ENCODE assay signal across 8 cellular contexts in the genomic region with DNA sequence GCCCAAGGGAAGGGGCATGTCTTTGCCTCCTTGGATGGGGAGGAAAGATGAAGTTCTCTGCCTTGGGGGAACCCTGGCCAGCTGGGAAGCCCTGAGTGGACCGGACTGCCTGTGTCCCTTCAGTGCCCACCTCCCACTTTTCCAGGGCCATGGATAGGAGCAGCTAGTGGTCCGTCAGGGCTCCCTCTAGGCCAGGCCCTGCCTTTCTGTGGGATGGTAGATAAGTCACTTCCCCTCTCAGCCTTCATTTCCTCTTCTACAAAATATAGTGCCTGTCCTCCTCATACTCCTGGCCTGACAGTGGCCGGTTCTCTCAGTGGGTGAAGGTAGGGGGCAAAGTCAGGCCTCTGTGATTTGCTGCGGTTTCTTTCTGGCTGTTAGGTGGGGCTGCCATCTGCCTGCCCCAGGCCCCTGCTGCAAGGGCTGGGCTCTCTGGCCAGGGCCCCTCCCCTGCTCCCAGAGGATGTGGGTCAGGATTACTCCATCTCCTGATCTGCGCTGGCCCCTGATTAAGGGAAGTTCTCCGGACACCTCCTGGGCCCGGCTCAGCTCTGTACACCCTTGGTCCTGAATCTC. TPM values are rescaled to one million over a fixed set of nuclear protein-coding genes. Genes with fewer than 3 reads are reported as not detected.
A peak's percentile ranks its signal among the peaks of the same experiment; 100 is the strongest.
DNase-seq lines count a peak whose midpoint lies in the region; ATAC-seq and TF ChIP-seq lines count a peak whose summit lies in the region.

No MANE protein-coding gene starts in this region.

- H3K79me2 ChIP-seq in Karpas-422 (ENCODE audit: low read length) = peaks cover 47% of the 10 kb centered on the region

- peak overlapping the region; percentile 93 to 98 (median 96) for H3K9ac ChIP-seq in BLaER1 treated with 17β-estradiol and CSF1 and Interleukin-3, amounts not matched to agents 10 nM and 100 nM
- H3K9ac ChIP-seq in Karpas-422 (ENCODE audit: low read length) = peak overlapping the region; percentile 85

- H3K9me3 ChIP-seq in BLaER1 treated with 17β-estradiol and CSF1 and Interleukin-3, amounts not matched to agents 10 nM and 100 nM (replicated peaks in 1 of 11) = no peaks in the 10 kb centered on the region
- H3K9me3 ChIP-seq in Karpas-422 (ENCODE audit: low read length) (no peaks in the 10 kb centered on the region), iPS DF 6.9 (ENCODE audit: control insufficient read depth, insufficient read depth, low read length) (no peaks in the 10 kb centered on the region), spleen (no peaks in the 10 kb centered on the region)

- H3K4me1 ChIP-seq in BLaER1 treated with 17β-estradiol and CSF1 and Interleukin-3, amounts not matched to agents 10 nM and 100 nM = peaks cover 58 to 88% (median 85%) of the 10 kb centered on the region in 10 experiments
- H3K4me1 ChIP-seq in Karpas-422 (ENCODE audit: low read length) (peaks cover 68% of the 10 kb centered on the region), iPS DF 6.9 (ENCODE audit: control insufficient read depth, insufficient read depth, low read length) (peaks cover 9% of the 10 kb centered on the region), spleen (peaks cover 41 to 90% (median 69%) of the 10 kb centered on the region in 6 donors)

- H3K36me3 Mint-ChIP-seq in activated naive CD8-positive, alpha-beta T cell treated with anti-CD3 and anti-CD28 coated beads, Interleukin-2, amount 10 ng/mL, durations not matched to agents 7 days and 5 days = peaks cover 13% of the 10 kb centered on the region
- peaks cover 13 to 14% of the 10 kb centered on the region in 2 donors for H3K36me3 Mint-ChIP-seq in activated naive CD4-positive, alpha-beta T cell treated with anti-CD3 and anti-CD28 coated beads, Interleukin-2, amount 50 U/mL, for 72 hours

- peaks cover 2 to 46% (median 22%) of the 10 kb centered on the region in 11 experiments; a peak in 18 of 22 replicates for H3K36me3 ChIP-seq in BLaER1 treated with 17β-estradiol and CSF1 and Interleukin-3, amounts not matched to agents 10 nM and 100 nM
- H3K36me3 ChIP-seq in Karpas-422 (ENCODE audit: insufficient read depth, low read length) (no peaks in the 10 kb centered on the region), iPS DF 6.9 (ENCODE audit: control insufficient read depth, insufficient read depth, low read length) (no peaks in the 10 kb centered on the region), spleen (peaks cover 0 to 33% (median 6%) of the 10 kb centered on the region in 6 donors)

- DNase-seq in Karpas-422 (peak; percentile 73), iPS DF 6.9 (ENCODE audit: low read depth, low spot score) (no peak), spleen (peak; percentile 87), ACHN (no peak)
- DNase-seq in activated naive CD8-positive, alpha-beta T cell treated with anti-CD3 and anti-CD28 coated beads, Interleukin-2, amount 10 ng/mL, durations not matched to agents 7 days and 5 days = peak; percentile 40
- no peak for DNase-seq in activated naive CD4-positive, alpha-beta T cell treated with anti-CD3 and anti-CD28 coated beads, Interleukin-2, amount 50 U/mL, for 72 hours (ENCODE audit: low spot score in 2 of 2)

- in situ Hi-C loops in ACHN (cut with HindIII; ENCODE audit: low pct_ligation_motif_present, low pct_unique_long_range_greater_than_20kb, low sequenced_read_pairs) = no loop called here

- peak in 1 of 11 experiments; percentile 15 for TF ChIP-seq CTCF in spleen (IDR thresholded peaks at IDR 0.05 in 8 of 11, conservative IDR thresholded peaks at IDR 0.05 in 3 of 11)

- no peaks in the 10 kb centered on the region for H3K9me2 ChIP-seq in Karpas-422 (replicated peaks; ENCODE audit: insufficient read depth, low read length)

- no peaks in the 10 kb centered on the region for H3K27me3 ChIP-seq in BLaER1 treated with 17β-estradiol and CSF1 and Interleukin-3, amounts not matched to agents 10 nM and 100 nM
- H3K27me3 ChIP-seq in Karpas-422 (ENCODE audit: low read length) (no peaks in the 10 kb centered on the region), iPS DF 6.9 (ENCODE audit: control insufficient read depth, insufficient read depth, low read length) (no peaks in the 10 kb centered on the region), spleen (replicated peaks in 1 of 7) (no peaks in the 10 kb centered on the region)

- H3K4me3 Mint-ChIP-seq in activated naive CD8-positive, alpha-beta T cell treated with anti-CD3 and anti-CD28 coated beads, Interleukin-2, amount 10 ng/mL, durations not matched to agents 7 days and 5 days = peak overlapping the region; percentile 94

- ATAC-seq in activated naive CD8-positive, alpha-beta T cell treated with anti-CD3 and anti-CD28 coated beads, Interleukin-2, amount 10 ng/mL, durations not matched to agents 7 days and 5 days (ENCODE audit: low read depth) = no peak
- no peak for ATAC-seq in GM18868 (IDR thresholded peaks at IDR 0.05; ENCODE audit: unreplicated experiment)
- no peak for ATAC-seq in activated naive CD4-positive, alpha-beta T cell treated with anti-CD3 and anti-CD28 coated beads, Interleukin-2, amount 50 U/mL, for 72 hours

- peak overlapping the region; percentile 87 to 99 (median 96) for H3K4me3 ChIP-seq in BLaER1 treated with 17β-estradiol and CSF1 and Interleukin-3, amounts not matched to agents 10 nM and 100 nM
- H3K4me3 ChIP-seq in Karpas-422 (ENCODE audit: low read length) = peak overlapping the region; percentile 80
- peak overlapping the region; percentile 7; the same call in 1 of the 2 replicates for H3K4me3 ChIP-seq in iPS DF 6.9 (ENCODE audit: low read length)
- peak overlapping the region; percentile 59 to 99 (median 83) for H3K4me3 ChIP-seq in spleen

- intact Hi-C loops in spleen (cut with DNase I; ENCODE audit: low total_unique reads) = loop anchor here (5.0 kb wide), 1 partner anchor 54 kb away; no protein-coding TSS in a partner anchor

- H2AFZ ChIP-seq in Karpas-422 (ENCODE audit: low read length) = no peak overlapping the region

- H3K4me1 Mint-ChIP-seq in activated naive CD8-positive, alpha-beta T cell treated with anti-CD3 and anti-CD28 coated beads, Interleukin-2, amount 10 ng/mL, durations not matched to agents 7 days and 5 days = peaks cover 54% of the 10 kb centered on the region

- H4K20me1 ChIP-seq in BLaER1 treated with 17β-estradiol and CSF1 and Interleukin-3, amounts not matched to agents 10 nM and 100 nM = peaks cover 56 to 64% (median 57%) of the 10 kb centered on the region in 11 experiments
- peaks cover 12% of the 10 kb centered on the region; the same call in 1 of the 2 replicates for H4K20me1 ChIP-seq in Karpas-422 (ENCODE audit: insufficient read depth, low read depth, low read length)

- TF ChIP-seq POLR2A in spleen (IDR thresholded peaks at IDR 0.05) = no peak

- POLR2A ChIA-PET in activated naive CD8-positive, alpha-beta T cell treated with anti-CD3 and anti-CD28 coated beads, Interleukin-2, amount 10 ng/mL, durations not matched to agents 7 days and 5 days (lab: Charles Lee) = interaction anchor here (0.5 to 4.2 kb wide), 8 partner anchors 8 to 210 kb away, joined by 3 to 50 read pairs (median 4); partner anchors contain the start of gene PIF1

- peak overlapping the region; percentile 94 to 100 (median 99) for H3K4me2 ChIP-seq in BLaER1 treated with 17β-estradiol and CSF1 and Interleukin-3, amounts not matched to agents 10 nM and 100 nM
- H3K4me2 ChIP-seq in Karpas-422 (ENCODE audit: low read depth, low read length, poor library complexity, severe bottlenecking) = peak overlapping the region; percentile 79

- H3K27ac ChIP-seq in BLaER1 treated with 17β-estradiol and CSF1 and Interleukin-3, amounts not matched to agents 10 nM and 100 nM = peak overlapping the region; percentile 83 to 95 (median 89)
- peak overlapping the region; percentile 53 for H3K27ac ChIP-seq in Karpas-422 (ENCODE audit: low read length)
- no peak overlapping the region for H3K27ac ChIP-seq in iPS DF 6.9 (ENCODE audit: low read length)
- H3K27ac ChIP-seq in spleen = peak overlapping the region; percentile 76 to 99 (median 97)

- H3K27ac Mint-ChIP-seq in activated naive CD8-positive, alpha-beta T cell treated with anti-CD3 and anti-CD28 coated beads, Interleukin-2, amount 10 ng/mL, durations not matched to agents 7 days and 5 days = peak overlapping the region; percentile 89
- H3K27ac Mint-ChIP-seq in activated naive CD4-positive, alpha-beta T cell treated with anti-CD3 and anti-CD28 coated beads, Interleukin-2, amount 50 U/mL, for 72 hours = peak overlapping the region in 1 of 2 donors; percentile 87

- no peaks in the 10 kb centered on the region for H3K27me3 Mint-ChIP-seq in activated naive CD8-positive, alpha-beta T cell treated with anti-CD3 and anti-CD28 coated beads, Interleukin-2, amount 10 ng/mL, durations not matched to agents 7 days and 5 days

- no CpG with 5 or more reads among the region's 7 CpGs for WGBS in iPS DF 6.9 (ENCODE audit: insufficient coverage, insufficient read length)
- 3 to 9% (median 6%) methylated on average over 6 to 7 of the region's 7 CpGs for WGBS in spleen, 5 donors

- H3K9me3 Mint-ChIP-seq in activated naive CD8-positive, alpha-beta T cell treated with anti-CD3 and anti-CD28 coated beads, Interleukin-2, amount 10 ng/mL, durations not matched to agents 7 days and 5 days = no peaks in the 10 kb centered on the region
- peaks cover 0 to 7% of the 10 kb centered on the region in 2 donors for H3K9me3 Mint-ChIP-seq in activated naive CD4-positive, alpha-beta T cell treated with anti-CD3 and anti-CD28 coated beads, Interleukin-2, amount 50 U/mL, for 72 hours

RNA-seq across cellular contexts. Expression of gene PLEKHO2, which starts 1.4 kb away (rescaled TPM):
- 10.1 and 18.0 TPM in 2 replicates for total RNA-seq in Karpas-422 (2014; rRNA removed; shearing (Covaris generic); ENCODE audit: low replicate concordance)
- 10 to 100 TPM; 25.4 to 25.7 TPM for total RNA-seq in activated naive CD8-positive, alpha-beta T cell treated with anti-CD3 and anti-CD28 coated beads, Interleukin-2, amount 10 ng/mL, durations not matched to agents 7 days and 5 days
- total RNA-seq in spleen = 100 to 1,000 TPM; 124 to 249 (median 156) TPM
- 100 to 1,000 TPM in 1 of 3 donors, 10 to 100 TPM in 2; 33.9 to 130 (median 40.3) TPM for polyA plus RNA-seq in spleen
- total RNA-seq in activated naive CD4-positive, alpha-beta T cell treated with anti-CD3 and anti-CD28 coated beads, Interleukin-2, amount 50 U/mL, for 72 hours = 10 to 100 TPM; 13.7 to 16.1 TPM

RNA-seq across cellular contexts. Expression of gene PIF1, which starts 17.6 kb away (rescaled TPM):
- 18.6 and 60.0 TPM in 2 replicates for total RNA-seq in Karpas-422 (2014; rRNA removed; shearing (Covaris generic); ENCODE audit: low replicate concordance)
- 10 to 100 TPM; 45.8 to 49.7 TPM for total RNA-seq in activated naive CD8-positive, alpha-beta T cell treated with anti-CD3 and anti-CD28 coated beads, Interleukin-2, amount 10 ng/mL, durations not matched to agents 7 days and 5 days
- total RNA-seq in spleen = 10 to 100 TPM in 1 of 7 donors, 1 to 10 TPM in 6; 3.8 to 10.3 (median 6.6) TPM
- polyA plus RNA-seq in spleen = 1 to 10 TPM; 5.9 to 7.9 (median 7.7) TPM
- total RNA-seq in activated naive CD4-positive, alpha-beta T cell treated with anti-CD3 and anti-CD28 coated beads, Interleukin-2, amount 50 U/mL, for 72 hours = 10 to 100 TPM; 47.5 to 56.0 TPM

Comparison
In these comparisons a context has a peak if more than half of its experiments do, and no peak if none do; other contexts are left out.
1. H3K4me3 ChIP-seq: peak in every context shown above with its lines; median percentile 96 in BLaER1 treated with 17β-estradiol and CSF1 and Interleukin-3, amounts not matched to agents 10 nM and 100 nM; 83 in spleen; 80 in Karpas-422; 7 in iPS DF 6.9.
2. DNase-seq: peak in Karpas-422 (single experiment), activated naive CD8-positive, alpha-beta T cell treated with anti-CD3 and anti-CD28 coated beads, Interleukin-2, amount 10 ng/mL, durations not matched to agents 7 days and 5 days (single experiment) and spleen (single experiment); none in iPS DF 6.9 (single experiment), ACHN (single experiment) and activated naive CD4-positive, alpha-beta T cell treated with anti-CD3 and anti-CD28 coated beads, Interleukin-2, amount 50 U/mL, for 72 hours (0 of 2).